ENCODE assay signal across 11 cellular contexts in the genomic region with DNA sequence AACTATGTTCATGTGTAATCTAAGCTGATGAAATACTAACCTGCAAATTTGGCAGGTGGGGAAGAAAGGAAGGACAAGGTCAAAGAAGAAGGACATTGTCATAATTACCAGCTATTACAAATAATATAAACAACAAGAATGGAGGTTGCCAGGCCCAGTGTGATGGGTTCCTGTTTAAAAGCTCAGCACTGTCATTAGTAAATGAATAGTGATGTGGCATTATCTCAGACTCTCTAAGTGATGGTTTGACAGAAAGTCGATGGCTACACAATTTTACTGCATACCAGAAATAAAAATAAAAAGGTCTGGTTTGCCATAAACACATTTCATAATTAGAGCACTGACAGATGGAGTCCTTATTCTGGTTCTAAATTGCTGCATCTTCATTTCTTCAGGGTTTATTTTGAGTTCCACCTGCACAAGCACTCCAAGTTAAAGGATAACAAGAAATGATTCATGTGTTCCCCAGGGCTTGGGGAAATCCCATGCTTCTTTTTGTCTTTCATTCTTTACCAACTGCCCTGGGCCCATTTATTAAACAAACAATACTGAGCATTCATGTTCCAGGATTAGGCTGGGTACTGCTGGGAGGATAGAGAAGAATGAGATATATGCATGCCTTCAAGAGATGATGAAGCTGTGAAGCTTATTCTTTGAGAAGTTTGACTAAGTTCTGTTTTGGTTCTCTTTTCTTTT.
DNase-seq lines count a peak whose midpoint lies in the region; ATAC-seq, FAIRE-seq and TF ChIP-seq lines count a peak whose summit lies in the region.
"Had no signal": no experiment of that assay in that cellular context is flagged by ENCODE, and none has a peak within 500 bp of the region (broad histone marks: within the 10 kb centered on the region; RNA-seq: fewer than 3 reads in every experiment).

No MANE protein-coding gene starts in this region.

- TF ChIP-seq EP300 in GM12878 (IDR thresholded peaks at IDR 0.05; ENCODE audit: borderline replicate concordance in 1 of 2, control insufficient read depth in 1 of 2, low read depth in 2 of 2, low read length in 2 of 2): no peak

- H2AFZ ChIP-seq in GM12878 (ENCODE audit: control insufficient read depth, low read depth, low read length): no peak overlapping the region

- H3K9ac ChIP-seq in GM12878 (ENCODE audit: control insufficient read depth, insufficient read depth, low read length): no peak overlapping the region

- ATAC-seq in GM18909 (IDR thresholded peaks at IDR 0.05; ENCODE audit: poor library complexity, unreplicated experiment): peak; percentile 45
- ATAC-seq in GM12878: peak; percentile 21; the same call in 1 of the 3 replicates
- ATAC-seq in HG02885 (IDR thresholded peaks at IDR 0.05; ENCODE audit: poor library complexity, unreplicated experiment): no peak
- ATAC-seq: natural killer cell, sciatic nerve, upper lobe of right lung had no signal

- POLR2A ChIA-PET in GM12878 (lab: Charles Lee): no interaction called here

- CTCF ChIA-PET in GM12878 (lab: Yijun Ruan, JAX): interaction anchor here (0.6 to 2.0 kb wide), 2 partner anchors 372 to 425 kb away, joined by 3 to 9 read pairs; no protein-coding TSS in a partner anchor

- H3K9me3 ChIP-seq in GM12878 (replicated peaks; ENCODE audit: control insufficient read depth, insufficient read depth, low read length): no peaks in the 10 kb centered on the region
- H3K9me3 ChIP-seq: upper lobe of right lung had no signal

- 0% methylated on average over 1 of the region's 1 CpG for WGBS in GM12878 (ENCODE audit: insufficient coverage, insufficient replicate concordance, low lambda C conversion rate, missing lambda C conversion rate)

- RAD21 ChIA-PET in GM12878 (lab: Charles Lee; ENCODE audit: unreplicated experiment): no interaction called here

- TF ChIP-seq POLR2A in GM12878 (IDR thresholded peaks at IDR 0.05; ENCODE audit: low read depth, low read length): no peak
- no peak for TF ChIP-seq POLR2A in GM12891 (IDR thresholded peaks at IDR 0.05; ENCODE audit: low read depth, low read length)

- H3K36me3 ChIP-seq in GM12878 (ENCODE audit: control insufficient read depth in 2 of 2, insufficient read depth in 2 of 2, low read length in 1 of 2): no peaks in the 10 kb centered on the region
- H3K36me3 ChIP-seq: upper lobe of right lung had no signal

- H3K27ac ChIP-seq in GM12878 (ENCODE audit: control insufficient read depth, insufficient read depth): no peak overlapping the region
- H3K27ac ChIP-seq: upper lobe of right lung had no signal

- no TSS peak for BruUV-seq in GM12878 (replicated peaks; lab: Mats Ljungman, UMichigan)

- no peaks in the 10 kb centered on the region for H3K79me2 ChIP-seq in GM12878 (ENCODE audit: control insufficient read depth, insufficient read depth, low read length)

- no peak overlapping the region for H3K4me3 ChIP-seq in GM12878
- H3K4me3 ChIP-seq: upper lobe of right lung had no signal

- intact Hi-C loops in GM12878 (cut with micrococcal nuclease; ENCODE audit: unreplicated experiment): no loop called here

- no peak for TF ChIP-seq RAD21 in GM12878 (IDR thresholded peaks at IDR 0.05; ENCODE audit: insufficient read depth, low read depth, low read length)

- SMC1A ChIA-PET in GM12878 (lab: Charles Lee; ENCODE audit: uncharacterized antibody, unreplicated experiment): interaction anchor here (1.1 kb wide), 1 partner anchor 52 kb away, joined by 3 read pairs; no protein-coding TSS in a partner anchor

- in situ Hi-C loops in GM12878 (cut with MboI): loop anchor here (5.0 kb wide), 2 partner anchors 372 to 432 kb away; no protein-coding TSS in a partner anchor

- TF ChIP-seq CTCF in GM12878 (IDR thresholded peaks at IDR 0.05 in 2 of 3, conservative IDR thresholded peaks at IDR 0.05 in 1 of 3; ENCODE audit: control insufficient read depth in 2 of 3, extremely low read depth in 1 of 3, insufficient read depth in 1 of 3, low read depth in 3 of 3, low read length in 3 of 3): no peak

- FAIRE-seq in GM12878 (lab: Jason Lieb, UNC): no peak
- no peak for FAIRE-seq in GM12891 (lab: Jason Lieb, UNC)

- H4K20me1 ChIP-seq in GM12878 (ENCODE audit: control insufficient read depth, insufficient read depth): no peaks in the 10 kb centered on the region

- H3K27me3 ChIP-seq in GM12878 (replicated peaks in 1 of 2; ENCODE audit: control insufficient read depth in 2 of 2, insufficient read depth in 2 of 2, low read length in 1 of 2): no peaks in the 10 kb centered on the region; a peak in 1 of 4 replicates
- H3K27me3 ChIP-seq: upper lobe of right lung had no signal

- DNase-seq in COLO829 (ENCODE audit: low spot score): peak; percentile 74
- DNase-seq in NCI-H1417 (lab: John Stamatoyannopoulos, UW): peak; percentile 77 to 93 (median 82)
- no peak for DNase-seq in GM12878 (ENCODE audit: low read depth, low spot score)
- no peak for DNase-seq in DMS114 treated with DMSO at 0.1 percent for 48 hours (lab: John Stamatoyannopoulos, UW; ENCODE audit: unreplicated experiment)
- no peak for DNase-seq in GM12891 (ENCODE audit: insufficient read length, low spot score)
- no peak for DNase-seq in SW 1271 (lab: John Stamatoyannopoulos, UW)
- DNase-seq: natural killer cell, upper lobe of right lung had no signal

- H3K4me1 ChIP-seq in GM12878 (ENCODE audit: control insufficient read depth, insufficient read depth, low read length): no peaks in the 10 kb centered on the region
- H3K4me1 ChIP-seq: upper lobe of right lung had no signal

- no peak overlapping the region for H3K4me2 ChIP-seq in GM12878 (ENCODE audit: control insufficient read depth, insufficient read depth)

TF ChIP-seq in GM12878, 131 proteins besides CTCF, POLR2A, EP300 and RAD21:
- TF ChIP-seq PAX5 (IDR thresholded peaks at IDR 0.05; ENCODE audit: borderline replicate concordance, low read depth, low read length) (no peak), BACH1 (IDR thresholded peaks at IDR 0.05; ENCODE audit: borderline replicate concordance) (no peak), MXI1 (IDR thresholded peaks at IDR 0.05; ENCODE audit: low read depth, low read length) (no peak), TAF1 (IDR thresholded peaks at IDR 0.05; ENCODE audit: borderline replicate concordance, low read depth, low read length) (no peak), IKZF2 (IDR thresholded peaks at IDR 0.05) (no peak)
- TF ChIP-seq, protein P1, sequence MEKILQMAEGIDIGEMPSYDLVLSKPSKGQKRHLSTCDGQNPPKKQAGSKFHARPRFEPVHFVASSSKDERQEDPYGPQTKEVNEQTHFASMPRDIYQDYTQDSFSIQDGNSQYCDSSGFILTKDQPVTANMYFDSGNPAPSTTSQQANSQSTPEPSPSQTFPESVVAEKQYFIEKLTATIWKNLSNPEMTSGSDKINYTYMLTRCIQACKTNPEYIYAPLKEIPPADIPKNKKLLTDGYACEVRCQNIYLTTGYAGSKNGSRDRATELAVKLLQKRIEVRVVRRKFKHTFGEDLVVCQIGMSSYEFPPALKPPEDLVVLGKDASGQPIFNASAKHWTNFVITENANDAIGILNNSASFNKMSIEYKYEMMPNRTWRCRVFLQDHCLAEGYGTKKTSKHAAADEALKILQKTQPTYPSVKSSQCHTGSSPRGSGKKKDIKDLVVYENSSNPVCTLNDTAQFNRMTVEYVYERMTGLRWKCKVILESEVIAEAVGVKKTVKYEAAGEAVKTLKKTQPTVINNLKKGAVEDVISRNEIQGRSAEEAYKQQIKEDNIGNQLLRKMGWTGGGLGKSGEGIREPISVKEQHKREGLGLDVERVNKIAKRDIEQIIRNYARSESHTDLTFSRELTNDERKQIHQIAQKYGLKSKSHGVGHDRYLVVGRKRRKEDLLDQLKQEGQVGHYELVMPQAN (conservative IDR thresholded peaks at IDR 0.05): no peak

TF ChIP-seq in GM12891, 5 proteins besides CTCF, POLR2A, EP300 and RAD21:
- no peak for TF ChIP-seq SPI1 (IDR thresholded peaks at IDR 0.05; ENCODE audit: low read depth, low read length)
- TF ChIP-seq POU2F2 (IDR thresholded peaks at IDR 0.05; ENCODE audit: low read depth, low read length): no peak
- no peak for TF ChIP-seq PAX5 (IDR thresholded peaks at IDR 0.05; ENCODE audit: insufficient read depth, low read length, severe bottlenecking)
- no peak for TF ChIP-seq TAF1 (IDR thresholded peaks at IDR 0.05; ENCODE audit: low read depth, low read length)
- no peak for TF ChIP-seq POLR2AphosphoS5 (IDR thresholded peaks at IDR 0.05; ENCODE audit: low read depth, low read length)

Comparison
In these comparisons a context has a peak if more than half of its experiments do, and no peak if none do; other contexts are left out.
1. DNase-seq: peak in COLO829 (single experiment) and NCI-H1417 (3 of 3); none in GM12878 (single experiment), DMS114 treated with DMSO at 0.1 percent for 48 hours (single experiment), GM12891 (single experiment) and SW 1271 (0 of 2).